Comparison of ENCODE assay signal across 14 cellular contexts in genomic region chr10:91541481-91541880, GRCh38.
DNase-seq lines count a peak whose midpoint lies in the region; ATAC-seq and TF ChIP-seq lines count a peak whose summit lies in the region.
"Had no signal": no experiment of that assay in that cellular context is flagged by ENCODE, and none has a peak within 500 bp of the region (broad histone marks: within the 10 kb centered on the region; RNA-seq: fewer than 3 reads in every experiment).

No MANE protein-coding gene starts in this region.

- intact Hi-C loops in A673 (cut with micrococcal nuclease; ENCODE audit: unreplicated experiment): loop anchor here (2.0 kb wide), 1 partner anchor 133 kb away; no protein-coding TSS in a partner anchor

- H3K4me1 Mint-ChIP-seq in brain (peaks cover 25% of the 10 kb centered on the region), progenitor cell of endocrine pancreas (ENCODE audit: low read depth) (peaks cover 1% of the 10 kb centered on the region)
- H3K4me1 Mint-ChIP-seq in stimulated activated memory B cell treated with anti-CD40 and anti-IgM and Interleukin-4, amounts not matched to agents 10 μg/mL and 1 μg/mL and 100 μg/mL, for 72 hours: no peaks in the 10 kb centered on the region
- H3K4me1 Mint-ChIP-seq: activated CD4-positive, alpha-beta T cell treated with anti-CD3 and anti-CD28 coated beads for 36 hours had no signal

- H3K36me3 Mint-ChIP-seq in brain: no peaks in the 10 kb centered on the region
- no peaks in the 10 kb centered on the region for H3K36me3 Mint-ChIP-seq in stimulated activated memory B cell treated with anti-CD40 and anti-IgM and Interleukin-4, amounts not matched to agents 10 μg/mL and 1 μg/mL and 100 μg/mL, for 72 hours
- H3K36me3 Mint-ChIP-seq in progenitor cell of endocrine pancreas (ENCODE audit: insufficient read depth): peaks cover 14% of the 10 kb centered on the region
- H3K36me3 Mint-ChIP-seq: activated naive CD4-positive, alpha-beta T cell treated with anti-CD3 and anti-CD28 coated beads, Interleukin-2, amount 50 U/mL, for 72 hours had no signal

- H3K9me3 Mint-ChIP-seq in brain (peaks cover 0 to 5% (median 2%) of the 10 kb centered on the region in 5 experiments), progenitor cell of endocrine pancreas (ENCODE audit: low read depth) (peaks cover 9% of the 10 kb centered on the region)
- no peaks in the 10 kb centered on the region for H3K9me3 Mint-ChIP-seq in stimulated activated memory B cell treated with anti-CD40 and anti-IgM and Interleukin-4, amounts not matched to agents 10 μg/mL and 1 μg/mL and 100 μg/mL, for 72 hours

- peak overlapping the region; percentile 7 for H3K4me2 ChIP-seq in hepatocyte

- H3K27me3 Mint-ChIP-seq in brain (no peaks in the 10 kb centered on the region), progenitor cell of endocrine pancreas (no peaks in the 10 kb centered on the region)
- H3K27me3 Mint-ChIP-seq in stimulated activated memory B cell treated with anti-CD40 and anti-IgM and Interleukin-4, amounts not matched to agents 10 μg/mL and 1 μg/mL and 100 μg/mL, for 72 hours: peaks cover 18% of the 10 kb centered on the region

- H3K4me3 Mint-ChIP-seq in brain (peak overlapping the region in 2 of 5 experiments; percentile 18 to 28), progenitor cell of endocrine pancreas (ENCODE audit: low read depth) (no peak overlapping the region)
- H3K4me3 Mint-ChIP-seq in stimulated activated memory B cell treated with anti-CD40 and anti-IgM and Interleukin-4, amounts not matched to agents 10 μg/mL and 1 μg/mL and 100 μg/mL, for 72 hours: no peak overlapping the region
- H3K4me3 Mint-ChIP-seq: activated CD4-positive, alpha-beta T cell treated with anti-CD3 and anti-CD28 coated beads for 36 hours had no signal

- H3K27me3 ChIP-seq in A673 (replicated peaks; ENCODE audit: insufficient read depth, low read depth, low read length, poor library complexity): no peaks in the 10 kb centered on the region
- no peaks in the 10 kb centered on the region for H3K27me3 ChIP-seq in hepatocyte
- H3K27me3 ChIP-seq: testis had no signal

- BruUV-seq in A673 (replicated peaks; lab: Mats Ljungman, UMichigan): no TSS peak

- TF ChIP-seq CTCF in A673 (conservative IDR thresholded peaks at IDR 0.05; ENCODE audit: low read depth, low read length) (no peak), brain (conservative IDR thresholded peaks at IDR 0.05) (no peak), hepatocyte (IDR thresholded peaks at IDR 0.05; ENCODE audit: poor library complexity) (no peak), progenitor cell of endocrine pancreas (IDR thresholded peaks at IDR 0.05; ENCODE audit: unreplicated experiment) (no peak)

- H3K79me2 ChIP-seq in hepatocyte: no peaks in the 10 kb centered on the region

- in situ Hi-C loops in KBM-7 (cut with MboI; ENCODE audit: low pct_unique_long_range_greater_than_20kb, low sequenced_read_pairs): no loop called here

- H3K9me3 ChIP-seq in A673 (ENCODE audit: low read depth, low read length, poor library complexity, severe bottlenecking) (peaks cover 6% of the 10 kb centered on the region), hepatocyte (ENCODE audit: low read depth) (no peaks in the 10 kb centered on the region)
- H3K9me3 ChIP-seq: testis had no signal

- H3K27ac ChIP-seq in A673 (ENCODE audit: low read depth, low read length, poor library complexity, severe bottlenecking) (peak overlapping the region; percentile 85), hepatocyte (peak overlapping the region; percentile 32)
- H3K27ac ChIP-seq: testis had no signal

- H3K4me3 ChIP-seq in A673 (ENCODE audit: low read depth, low read length, poor library complexity, severe bottlenecking) (no peak overlapping the region), hepatocyte (no peak overlapping the region)
- H3K4me3 ChIP-seq: testis had no signal

- H3K36me3 ChIP-seq in A673 (ENCODE audit: insufficient read depth, low read length, poor library complexity, severe bottlenecking) (no peaks in the 10 kb centered on the region), hepatocyte (replicated peaks; ENCODE audit: insufficient read depth, low read depth) (no peaks in the 10 kb centered on the region)

- H3K27ac Mint-ChIP-seq in brain: peak overlapping the region in 4 of 5 experiments; percentile 5 to 88 (median 44)
- no peak overlapping the region for H3K27ac Mint-ChIP-seq in stimulated activated memory B cell treated with anti-CD40 and anti-IgM and Interleukin-4, amounts not matched to agents 10 μg/mL and 1 μg/mL and 100 μg/mL, for 72 hours
- H3K27ac Mint-ChIP-seq in progenitor cell of endocrine pancreas: no peak overlapping the region
- H3K27ac Mint-ChIP-seq: activated CD4-positive, alpha-beta T cell treated with anti-CD3 and anti-CD28 coated beads for 36 hours; activated naive CD4-positive, alpha-beta T cell treated with anti-CD3 and anti-CD28 coated beads, Interleukin-2, amount 50 U/mL, for 72 hours had no signal

- peak; percentile 97 for DNase-seq in A673 (ENCODE audit: low spot score)
- peak; percentile 7 for DNase-seq in KBM-7
- no peak for DNase-seq in hepatocyte (ENCODE audit: low spot score)
- DNase-seq in progenitor cell of endocrine pancreas (ENCODE audit: low spot score, unreplicated experiment): no peak
- DNase-seq in left lobe of liver (ENCODE audit: low spot score): no peak
- DNase-seq: ACHN; activated CD4-positive, alpha-beta T cell treated with anti-CD3 and anti-CD28 coated beads for 36 hours; NCI-H1930; NCI-H82; testis had no signal

- 61% methylated on average over 6 of the region's 6 CpGs for WGBS in hepatocyte (ENCODE audit: low lambda C conversion rate, missing lambda C conversion rate)

- POLR2A ChIA-PET in A673 (lab: Charles Lee; ENCODE audit: low non-redundant PET): no interaction called here

- H3K9me2 ChIP-seq in hepatocyte (replicated peaks; ENCODE audit: insufficient read depth): no peaks in the 10 kb centered on the region

- H2AFZ ChIP-seq in hepatocyte: no peak overlapping the region

- H3K4me1 ChIP-seq in A673 (ENCODE audit: insufficient read depth, low read length, poor library complexity, severe bottlenecking): peaks cover 28% of the 10 kb centered on the region
- H3K4me1 ChIP-seq in hepatocyte (ENCODE audit: insufficient read depth): no peaks in the 10 kb centered on the region

- CTCF ChIA-PET in A673 (lab: Charles Lee): interaction anchor here (0.6 to 1.1 kb wide), 2 partner anchors 10 to 243 kb away, joined by 4 to 5 read pairs; no protein-coding TSS in a partner anchor

- no peaks in the 10 kb centered on the region for H4K20me1 ChIP-seq in hepatocyte (ENCODE audit: insufficient read depth, poor library complexity, severe bottlenecking)

- no peak for ATAC-seq in stimulated activated memory B cell treated with anti-CD40 and anti-IgM and Interleukin-4, amounts not matched to agents 10 μg/mL and 1 μg/mL and 100 μg/mL, for 72 hours
- ATAC-seq in left lobe of liver (no peak), GM21717 (IDR thresholded peaks at IDR 0.05; ENCODE audit: unreplicated experiment) (no peak)
- ATAC-seq: activated CD4-positive, alpha-beta T cell treated with anti-CD3 and anti-CD28 coated beads for 36 hours had no signal

Comparison
In these comparisons a context has a peak if more than half of its experiments do, and no peak if none do; other contexts are left out.
1. DNase-seq: peak in A673 (single experiment) and KBM-7 (single experiment); none in hepatocyte (single experiment), progenitor cell of endocrine pancreas (single experiment) and left lobe of liver (single experiment).
2. H3K27ac Mint-ChIP-seq: peak in brain (4 of 5); none in stimulated activated memory B cell treated with anti-CD40 and anti-IgM and Interleukin-4, amounts not matched to agents 10 μg/mL and 1 μg/mL and 100 μg/mL, for 72 hours (single experiment) and progenitor cell of endocrine pancreas (single experiment).